ENCODE assay signal across 1 cellular context in the genomic region with DNA sequence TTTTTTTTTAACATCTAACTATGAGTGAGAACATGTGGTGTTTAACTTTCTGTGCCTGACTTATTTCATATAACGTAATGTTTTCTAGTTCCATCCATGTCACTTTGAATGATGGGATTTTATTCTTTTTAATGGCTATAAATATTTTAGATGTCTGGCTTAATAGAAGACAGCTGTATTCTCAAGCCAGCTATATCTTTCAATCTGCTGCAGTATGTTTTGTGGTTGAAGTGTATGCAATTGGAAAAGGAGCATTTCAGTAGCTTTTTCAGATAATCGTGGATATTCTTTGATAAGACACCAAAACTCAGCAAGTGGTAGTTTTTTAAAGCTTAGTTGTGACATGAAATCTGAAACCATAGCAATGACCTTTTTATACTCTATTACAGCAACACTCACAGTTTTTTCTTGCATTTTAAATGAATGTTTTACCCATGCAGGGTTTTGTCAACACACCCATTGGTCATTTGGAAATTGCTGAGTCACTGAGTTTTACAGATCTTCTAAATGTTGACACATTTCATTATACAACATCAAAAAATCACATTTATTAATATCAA.
A peak's percentile ranks its signal among the peaks of the same experiment; 100 is the strongest.
TF ChIP-seq lines count a peak whose summit lies in the region.

No MANE protein-coding gene starts in this region.

TF ChIP-seq in HEK293, 187 proteins besides CTCF, POLR2A, EP300 and RAD21 (continued from another document and continues in another):
- TF ChIP-seq GLIS1 (tag by site-specific recombination; IDR thresholded peaks at IDR 0.05) (peak; percentile 36; the same call in 1 of the 2 replicates), ZNF10 (tag by site-specific recombination; IDR thresholded peaks at IDR 0.05) (no peak), GLIS2 (tag by site-specific recombination; IDR thresholded peaks at IDR 0.05) (no peak), ZNF114 (tag by site-specific recombination; IDR thresholded peaks at IDR 0.05) (no peak), ZNF529 (tag by site-specific recombination; IDR thresholded peaks at IDR 0.05; ENCODE audit: insufficient replicate concordance) (no peak), ZNF221 (tag by site-specific recombination; IDR thresholded peaks at IDR 0.05; ENCODE audit: borderline replicate concordance) (no peak), ZNF2 (tag by site-specific recombination; IDR thresholded peaks at IDR 0.05) (no peak), PRDM1 (tag by site-specific recombination; IDR thresholded peaks at IDR 0.05) (no peak), SP7 (tag by site-specific recombination; IDR thresholded peaks at IDR 0.05) (0 out of 2 replicates have a peak, but pooled peaks have one; percentile 15), ZNF624 (tag by site-specific recombination; IDR thresholded peaks at IDR 0.05) (no peak), ZNF549 (tag by site-specific recombination; IDR thresholded peaks at IDR 0.05) (no peak), ZNF785 (tag by site-specific recombination; IDR thresholded peaks at IDR 0.05) (no peak), ZNF585B (tag by site-specific recombination; IDR thresholded peaks at IDR 0.05) (no peak), TRIM28 (IDR thresholded peaks at IDR 0.05; ENCODE audit: borderline replicate concordance, low read length) (0 out of 2 replicates have a peak, but pooled peaks have one; percentile 16), ZFP41 (tag by site-specific recombination; IDR thresholded peaks at IDR 0.05; ENCODE audit: borderline replicate concordance) (no peak), ZNF670 (tag by site-specific recombination; IDR thresholded peaks at IDR 0.05; ENCODE audit: low read depth) (no peak), SP2 (tag by site-specific recombination; IDR thresholded peaks at IDR 0.05) (no peak), ZNF239 (tag by site-specific recombination; IDR thresholded peaks at IDR 0.05) (no peak), ZNF146 (tag by site-specific recombination; IDR thresholded peaks at IDR 0.05) (no peak), ZNF600 (tag by site-specific recombination; IDR thresholded peaks at IDR 0.05) (no peak), ZNF654 (tag by site-specific recombination; IDR thresholded peaks at IDR 0.05; ENCODE audit: low read depth) (no peak), ZNF202 (tag by site-specific recombination; IDR thresholded peaks at IDR 0.05; ENCODE audit: borderline replicate concordance) (no peak), ZFP3 (tag by site-specific recombination; IDR thresholded peaks at IDR 0.05; ENCODE audit: low read depth) (no peak), TCF7L2 (IDR thresholded peaks at IDR 0.05; ENCODE audit: borderline replicate concordance, low read depth, low read length) (no peak), ZNF677 (tag by site-specific recombination; IDR thresholded peaks at IDR 0.05) (no peak), ZNF266 (tag by site-specific recombination; IDR thresholded peaks at IDR 0.05; ENCODE audit: low read depth) (no peak), ZNF112 (tag by site-specific recombination; IDR thresholded peaks at IDR 0.05) (no peak), ZNF19 (tag by site-specific recombination; IDR thresholded peaks at IDR 0.05; ENCODE audit: low read depth) (no peak), ZNF140 (tag by site-specific recombination; IDR thresholded peaks at IDR 0.05) (no peak), OSR2 (tag by site-specific recombination; IDR thresholded peaks at IDR 0.05) (peak; percentile 56), ZNF155 (tag by site-specific recombination; IDR thresholded peaks at IDR 0.05) (no peak), BCL11B (tag by site-specific recombination; IDR thresholded peaks at IDR 0.05; ENCODE audit: low read depth) (no peak), ZNF335 (tag by site-specific recombination; conservative IDR thresholded peaks at IDR 0.05) (peak; percentile 79), ZNF623 (tag by site-specific recombination; IDR thresholded peaks at IDR 0.05) (no peak), ZNF133 (tag by site-specific recombination; IDR thresholded peaks at IDR 0.05) (no peak), ZNF571 (tag by site-specific recombination; IDR thresholded peaks at IDR 0.05) (no peak), ZNF830 (tag by site-specific recombination; IDR thresholded peaks at IDR 0.05; ENCODE audit: low read depth) (no peak), ZBTB48 (tag by site-specific recombination; IDR thresholded peaks at IDR 0.05) (no peak)
- TF ChIP-seq, protein P1, sequence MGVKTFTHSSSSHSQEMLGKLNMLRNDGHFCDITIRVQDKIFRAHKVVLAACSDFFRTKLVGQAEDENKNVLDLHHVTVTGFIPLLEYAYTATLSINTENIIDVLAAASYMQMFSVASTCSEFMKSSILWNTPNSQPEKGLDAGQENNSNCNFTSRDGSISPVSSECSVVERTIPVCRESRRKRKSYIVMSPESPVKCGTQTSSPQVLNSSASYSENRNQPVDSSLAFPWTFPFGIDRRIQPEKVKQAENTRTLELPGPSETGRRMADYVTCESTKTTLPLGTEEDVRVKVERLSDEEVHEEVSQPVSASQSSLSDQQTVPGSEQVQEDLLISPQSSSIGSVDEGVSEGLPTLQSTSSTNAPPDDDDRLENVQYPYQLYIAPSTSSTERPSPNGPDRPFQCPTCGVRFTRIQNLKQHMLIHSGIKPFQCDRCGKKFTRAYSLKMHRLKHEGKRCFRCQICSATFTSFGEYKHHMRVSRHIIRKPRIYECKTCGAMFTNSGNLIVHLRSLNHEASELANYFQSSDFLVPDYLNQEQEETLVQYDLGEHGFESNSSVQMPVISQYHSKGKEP (tag by site-specific recombination; IDR thresholded peaks at IDR 0.05), result 0 out of 2 replicates have a peak, but pooled peaks have one; percentile 52
- TF ChIP-seq, protein P2, sequence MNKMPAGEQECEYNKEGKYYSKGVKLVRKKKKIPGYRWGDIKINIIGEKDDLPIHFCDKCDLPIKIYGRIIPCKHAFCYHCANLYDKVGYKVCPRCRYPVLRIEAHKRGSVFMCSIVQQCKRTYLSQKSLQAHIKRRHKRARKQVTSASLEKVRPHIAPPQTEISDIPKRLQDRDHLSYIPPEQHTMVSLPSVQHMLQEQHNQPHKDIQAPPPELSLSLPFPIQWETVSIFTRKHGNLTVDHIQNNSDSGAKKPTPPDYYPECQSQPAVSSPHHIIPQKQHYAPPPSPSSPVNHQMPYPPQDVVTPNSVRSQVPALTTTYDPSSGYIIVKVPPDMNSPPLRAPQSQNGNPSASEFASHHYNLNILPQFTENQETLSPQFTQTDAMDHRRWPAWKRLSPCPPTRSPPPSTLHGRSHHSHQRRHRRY (tag by site-specific recombination; IDR thresholded peaks at IDR 0.05), result no peak
- TF ChIP-seq, protein P3, sequence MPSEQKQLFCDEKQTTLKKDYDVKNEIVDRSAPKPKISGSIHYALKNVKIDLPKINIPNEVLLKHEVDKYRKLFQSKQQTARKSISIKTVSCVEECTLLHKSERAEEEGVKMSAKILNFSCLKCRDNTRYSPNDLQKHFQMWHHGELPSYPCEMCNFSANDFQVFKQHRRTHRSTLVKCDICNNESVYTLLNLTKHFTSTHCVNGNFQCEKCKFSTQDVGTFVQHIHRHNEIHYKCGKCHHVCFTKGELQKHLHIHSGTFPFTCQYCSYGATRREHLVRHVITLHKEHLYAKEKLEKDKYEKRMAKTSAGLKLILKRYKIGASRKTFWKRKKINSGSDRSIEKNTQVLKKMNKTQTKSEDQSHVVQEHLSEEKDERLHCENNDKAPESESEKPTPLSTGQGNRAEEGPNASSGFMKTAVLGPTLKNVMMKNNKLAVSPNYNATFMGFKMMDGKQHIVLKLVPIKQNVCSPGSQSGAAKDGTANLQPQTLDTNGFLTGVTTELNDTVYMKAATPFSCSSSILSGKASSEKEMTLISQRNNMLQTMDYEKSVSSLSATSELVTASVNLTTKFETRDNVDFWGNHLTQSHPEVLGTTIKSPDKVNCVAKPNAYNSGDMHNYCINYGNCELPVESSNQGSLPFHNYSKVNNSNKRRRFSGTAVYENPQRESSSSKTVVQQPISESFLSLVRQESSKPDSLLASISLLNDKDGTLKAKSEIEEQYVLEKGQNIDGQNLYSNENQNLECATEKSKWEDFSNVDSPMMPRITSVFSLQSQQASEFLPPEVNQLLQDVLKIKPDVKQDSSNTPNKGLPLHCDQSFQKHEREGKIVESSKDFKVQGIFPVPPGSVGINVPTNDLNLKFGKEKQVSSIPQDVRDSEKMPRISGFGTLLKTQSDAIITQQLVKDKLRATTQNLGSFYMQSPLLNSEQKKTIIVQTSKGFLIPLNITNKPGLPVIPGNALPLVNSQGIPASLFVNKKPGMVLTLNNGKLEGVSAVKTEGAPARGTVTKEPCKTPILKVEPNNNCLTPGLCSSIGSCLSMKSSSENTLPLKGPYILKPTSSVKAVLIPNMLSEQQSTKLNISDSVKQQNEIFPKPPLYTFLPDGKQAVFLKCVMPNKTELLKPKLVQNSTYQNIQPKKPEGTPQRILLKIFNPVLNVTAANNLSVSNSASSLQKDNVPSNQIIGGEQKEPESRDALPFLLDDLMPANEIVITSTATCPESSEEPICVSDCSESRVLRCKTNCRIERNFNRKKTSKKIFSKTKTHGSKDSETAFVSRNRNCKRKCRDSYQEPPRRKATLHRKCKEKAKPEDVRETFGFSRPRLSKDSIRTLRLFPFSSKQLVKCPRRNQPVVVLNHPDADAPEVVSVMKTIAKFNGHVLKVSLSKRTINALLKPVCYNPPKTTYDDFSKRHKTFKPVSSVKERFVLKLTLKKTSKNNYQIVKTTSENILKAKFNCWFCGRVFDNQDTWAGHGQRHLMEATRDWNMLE (tag by site-specific recombination; conservative IDR thresholded peaks at IDR 0.05; ENCODE audit: low read depth), result no peak
- TF ChIP-seq, protein P4, sequence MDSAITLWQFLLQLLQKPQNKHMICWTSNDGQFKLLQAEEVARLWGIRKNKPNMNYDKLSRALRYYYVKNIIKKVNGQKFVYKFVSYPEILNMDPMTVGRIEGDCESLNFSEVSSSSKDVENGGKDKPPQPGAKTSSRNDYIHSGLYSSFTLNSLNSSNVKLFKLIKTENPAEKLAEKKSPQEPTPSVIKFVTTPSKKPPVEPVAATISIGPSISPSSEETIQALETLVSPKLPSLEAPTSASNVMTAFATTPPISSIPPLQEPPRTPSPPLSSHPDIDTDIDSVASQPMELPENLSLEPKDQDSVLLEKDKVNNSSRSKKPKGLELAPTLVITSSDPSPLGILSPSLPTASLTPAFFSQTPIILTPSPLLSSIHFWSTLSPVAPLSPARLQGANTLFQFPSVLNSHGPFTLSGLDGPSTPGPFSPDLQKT (IDR thresholded peaks at IDR 0.05; ENCODE audit: borderline replicate concordance, low read depth, low read length), result no peak
- TF ChIP-seq, protein P5, sequence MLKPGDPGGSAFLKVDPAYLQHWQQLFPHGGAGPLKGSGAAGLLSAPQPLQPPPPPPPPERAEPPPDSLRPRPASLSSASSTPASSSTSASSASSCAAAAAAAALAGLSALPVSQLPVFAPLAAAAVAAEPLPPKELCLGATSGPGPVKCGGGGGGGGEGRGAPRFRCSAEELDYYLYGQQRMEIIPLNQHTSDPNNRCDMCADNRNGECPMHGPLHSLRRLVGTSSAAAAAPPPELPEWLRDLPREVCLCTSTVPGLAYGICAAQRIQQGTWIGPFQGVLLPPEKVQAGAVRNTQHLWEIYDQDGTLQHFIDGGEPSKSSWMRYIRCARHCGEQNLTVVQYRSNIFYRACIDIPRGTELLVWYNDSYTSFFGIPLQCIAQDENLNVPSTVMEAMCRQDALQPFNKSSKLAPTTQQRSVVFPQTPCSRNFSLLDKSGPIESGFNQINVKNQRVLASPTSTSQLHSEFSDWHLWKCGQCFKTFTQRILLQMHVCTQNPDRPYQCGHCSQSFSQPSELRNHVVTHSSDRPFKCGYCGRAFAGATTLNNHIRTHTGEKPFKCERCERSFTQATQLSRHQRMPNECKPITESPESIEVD (tag by site-specific recombination; IDR thresholded peaks at IDR 0.05), result peak; percentile 89
- TF ChIP-seq, protein P6, sequence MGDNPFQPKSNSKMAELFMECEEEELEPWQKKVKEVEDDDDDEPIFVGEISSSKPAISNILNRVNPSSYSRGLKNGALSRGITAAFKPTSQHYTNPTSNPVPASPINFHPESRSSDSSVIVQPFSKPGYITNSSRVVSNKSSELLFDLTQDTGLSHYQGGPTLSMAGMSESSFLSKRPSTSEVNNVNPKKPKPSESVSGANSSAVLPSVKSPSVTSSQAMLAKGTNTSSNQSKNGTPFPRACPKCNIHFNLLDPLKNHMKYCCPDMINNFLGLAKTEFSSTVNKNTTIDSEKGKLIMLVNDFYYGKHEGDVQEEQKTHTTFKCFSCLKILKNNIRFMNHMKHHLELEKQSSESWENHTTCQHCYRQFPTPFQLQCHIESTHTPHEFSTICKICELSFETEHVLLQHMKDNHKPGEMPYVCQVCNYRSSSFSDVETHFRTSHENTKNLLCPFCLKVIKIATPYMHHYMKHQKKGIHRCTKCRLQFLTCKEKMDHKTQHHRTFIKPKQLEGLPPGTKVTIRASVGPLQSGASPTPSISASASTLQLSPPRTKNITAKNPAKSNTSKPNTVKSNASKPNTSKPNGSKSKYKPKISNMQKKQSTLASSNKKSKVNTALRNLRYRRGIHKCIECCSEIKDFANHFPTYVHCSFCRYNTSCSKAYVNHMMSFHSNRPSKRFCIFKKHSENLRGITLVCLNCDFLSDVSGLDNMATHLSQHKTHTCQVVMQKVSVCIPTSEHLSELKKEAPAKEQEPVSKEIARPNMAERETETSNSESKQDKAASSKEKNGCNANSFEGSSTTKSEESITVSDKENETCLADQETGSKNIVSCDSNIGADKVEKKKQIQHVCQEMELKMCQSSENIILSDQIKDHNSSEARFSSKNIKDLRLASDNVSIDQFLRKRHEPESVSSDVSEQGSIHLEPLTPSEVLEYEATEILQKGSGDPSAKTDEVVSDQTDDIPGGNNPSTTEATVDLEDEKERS (tag by site-specific recombination; IDR thresholded peaks at IDR 0.05), result no peak
- TF ChIP-seq, protein P7, sequence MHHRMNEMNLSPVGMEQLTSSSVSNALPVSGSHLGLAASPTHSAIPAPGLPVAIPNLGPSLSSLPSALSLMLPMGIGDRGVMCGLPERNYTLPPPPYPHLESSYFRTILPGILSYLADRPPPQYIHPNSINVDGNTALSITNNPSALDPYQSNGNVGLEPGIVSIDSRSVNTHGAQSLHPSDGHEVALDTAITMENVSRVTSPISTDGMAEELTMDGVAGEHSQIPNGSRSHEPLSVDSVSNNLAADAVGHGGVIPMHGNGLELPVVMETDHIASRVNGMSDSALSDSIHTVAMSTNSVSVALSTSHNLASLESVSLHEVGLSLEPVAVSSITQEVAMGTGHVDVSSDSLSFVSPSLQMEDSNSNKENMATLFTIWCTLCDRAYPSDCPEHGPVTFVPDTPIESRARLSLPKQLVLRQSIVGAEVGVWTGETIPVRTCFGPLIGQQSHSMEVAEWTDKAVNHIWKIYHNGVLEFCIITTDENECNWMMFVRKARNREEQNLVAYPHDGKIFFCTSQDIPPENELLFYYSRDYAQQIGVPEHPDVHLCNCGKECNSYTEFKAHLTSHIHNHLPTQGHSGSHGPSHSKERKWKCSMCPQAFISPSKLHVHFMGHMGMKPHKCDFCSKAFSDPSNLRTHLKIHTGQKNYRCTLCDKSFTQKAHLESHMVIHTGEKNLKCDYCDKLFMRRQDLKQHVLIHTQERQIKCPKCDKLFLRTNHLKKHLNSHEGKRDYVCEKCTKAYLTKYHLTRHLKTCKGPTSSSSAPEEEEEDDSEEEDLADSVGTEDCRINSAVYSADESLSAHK (tag by site-specific recombination; IDR thresholded peaks at IDR 0.05), result no peak
- TF ChIP-seq, protein P8, sequence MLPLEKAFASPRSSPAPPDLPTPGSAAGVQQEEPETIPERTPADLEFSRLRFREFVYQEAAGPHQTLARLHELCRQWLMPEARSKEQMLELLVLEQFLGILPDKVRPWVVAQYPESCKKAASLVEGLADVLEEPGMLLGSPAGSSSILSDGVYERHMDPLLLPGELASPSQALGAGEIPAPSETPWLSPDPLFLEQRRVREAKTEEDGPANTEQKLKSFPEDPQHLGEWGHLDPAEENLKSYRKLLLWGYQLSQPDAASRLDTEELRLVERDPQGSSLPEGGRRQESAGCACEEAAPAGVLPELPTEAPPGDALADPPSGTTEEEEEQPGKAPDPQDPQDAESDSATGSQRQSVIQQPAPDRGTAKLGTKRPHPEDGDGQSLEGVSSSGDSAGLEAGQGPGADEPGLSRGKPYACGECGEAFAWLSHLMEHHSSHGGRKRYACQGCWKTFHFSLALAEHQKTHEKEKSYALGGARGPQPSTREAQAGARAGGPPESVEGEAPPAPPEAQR (tag by site-specific recombination; IDR thresholded peaks at IDR 0.05), result no peak
